Comparison of ENCODE assay signal across 1 cellular context in the genomic region with DNA sequence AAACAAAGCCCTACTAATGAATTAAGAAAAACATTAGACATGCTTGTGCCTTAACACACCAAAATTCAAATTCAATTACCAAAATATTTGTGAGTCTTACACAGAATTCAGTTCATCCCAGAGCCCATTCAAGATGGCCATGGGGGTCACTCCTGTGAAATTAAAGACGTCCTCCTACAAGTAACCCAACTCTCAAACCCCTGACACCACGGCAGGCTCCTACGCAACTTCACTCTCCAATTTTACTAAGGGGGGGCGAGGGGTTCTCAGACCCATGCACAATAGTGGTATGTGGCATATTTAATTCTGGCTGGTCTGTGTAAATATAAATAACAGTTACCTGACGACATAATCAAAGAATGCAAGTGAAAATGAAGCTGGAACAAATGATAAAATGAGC.
TF ChIP-seq lines count a peak whose summit lies in the region.

No MANE protein-coding gene starts in this region.

TF ChIP-seq in H1, 55 proteins besides CTCF, POLR2A, EP300 and RAD21:
- TF ChIP-seq RFX5 (IDR thresholded peaks at IDR 0.05; ENCODE audit: borderline replicate concordance, low read depth, low read length) = no peak
- no peak for TF ChIP-seq RNF2 (IDR thresholded peaks at IDR 0.05; ENCODE audit: borderline replicate concordance, low read depth, low read length, missing control alignments, poor library complexity, severe bottlenecking)
- TF ChIP-seq CHD2 (IDR thresholded peaks at IDR 0.05; ENCODE audit: low read length) = no peak
- TF ChIP-seq BRCA1 (IDR thresholded peaks at IDR 0.05; ENCODE audit: low read depth, low read length) = no peak
- TF ChIP-seq TAF1 (IDR thresholded peaks at IDR 0.05; ENCODE audit: low read depth, low read length) = no peak
